Comparison of ENCODE assay signal across 25 cellular contexts in genomic region chr14:104332634-104333270, GRCh38.
DNase-seq lines count a peak whose midpoint lies in the region; ATAC-seq and TF ChIP-seq lines count a peak whose summit lies in the region.
"Had no signal": no experiment of that assay in that cellular context is flagged by ENCODE, and none has a peak within 500 bp of the region (broad histone marks: within the 10 kb centered on the region; RNA-seq: fewer than 3 reads in every experiment).

No MANE protein-coding gene starts in this region.

- 73 to 77% methylated on average over 9 to 10 of the region's 15 CpGs for WGBS in lower leg skin, 2 donors
- WGBS in sigmoid colon, 2 donors, result 58 to 66% methylated on average over 15 of the region's 15 CpGs

- H3K4me3 ChIP-seq in RWPE2 (ENCODE audit: severe bottlenecking) (no peak overlapping the region), lower leg skin (ENCODE audit: low read depth, poor library complexity, severe bottlenecking) (no peak overlapping the region), sigmoid colon (no peak overlapping the region)
- H3K4me3 ChIP-seq: adrenal gland, body of pancreas, neural progenitor cell, psoas muscle, tibial nerve had no signal

- no peak for TF ChIP-seq POLR2A in lower leg skin (IDR thresholded peaks at IDR 0.05)
- TF ChIP-seq POLR2A in sigmoid colon (IDR thresholded peaks at IDR 0.05), result no peak

- TF ChIP-seq CTCF in RWPE2 (IDR thresholded peaks at IDR 0.05; ENCODE audit: poor library complexity, severe bottlenecking), result no peak
- TF ChIP-seq CTCF in lower leg skin (IDR thresholded peaks at IDR 0.05), result no peak
- no peak for TF ChIP-seq CTCF in sigmoid colon (IDR thresholded peaks at IDR 0.05)

- intact Hi-C loops in lower leg skin (cut with DNase I; ENCODE audit: low total_unique reads) (no loop called here), sigmoid colon (cut with DNase I) (no loop called here)

- H3K27ac ChIP-seq in RWPE2 (ENCODE audit: poor library complexity, severe bottlenecking) (no peak overlapping the region), sigmoid colon (no peak overlapping the region), substantia nigra (ENCODE audit: low read depth, low read length, poor library complexity, severe bottlenecking) (no peak overlapping the region)
- H3K27ac ChIP-seq: adrenal gland, body of pancreas, C4-2B, neural progenitor cell, psoas muscle, tibial nerve had no signal

- TF ChIP-seq EP300 in sigmoid colon (IDR thresholded peaks at IDR 0.05), result no peak

- ATAC-seq in RWPE2 (ENCODE audit: low read depth), result no peak
- ATAC-seq: activated T-cell treated with anti-CD3 and anti-CD28 coated beads, Interleukin-2, amount 50 U/mL, for 72 hours; body of pancreas; PC-3; psoas muscle; stimulated activated naive CD8-positive, alpha-beta T cell treated with anti-CD3 and anti-CD28 coated beads, Interleukin-15, amount 100 ng/mL, for 72 hours had no signal

- H3K27me3 ChIP-seq in RWPE2 (ENCODE audit: insufficient read depth, poor library complexity, severe bottlenecking) (peaks cover 21% of the 10 kb centered on the region), sigmoid colon (peaks cover 0 to 9% (median 0%) of the 10 kb centered on the region in 3 donors)
- H3K27me3 ChIP-seq: adrenal gland, body of pancreas, neural progenitor cell had no signal

- H3K9me3 ChIP-seq in RWPE2 (ENCODE audit: severe bottlenecking), result no peaks in the 10 kb centered on the region
- H3K9me3 ChIP-seq in sigmoid colon, result peaks cover 0 to 10% (median 4%) of the 10 kb centered on the region in 4 donors
- H3K9me3 ChIP-seq: adrenal gland had no signal

- H3K4me1 ChIP-seq in RWPE2 (ENCODE audit: insufficient read depth, poor library complexity, severe bottlenecking) (no peaks in the 10 kb centered on the region), sigmoid colon (no peaks in the 10 kb centered on the region)
- H3K4me1 ChIP-seq: adrenal gland, body of pancreas, neural progenitor cell, psoas muscle, tibial nerve had no signal

- peak; percentile 22 for DNase-seq in COLO668 (lab: John Stamatoyannopoulos, UW; ENCODE audit: unreplicated experiment)
- DNase-seq in RWPE2 (ENCODE audit: low spot score), result peak; percentile 64
- DNase-seq in lower leg skin (ENCODE audit: low spot score in 2 of 2), result peak; percentile 27 to 86
- DNase-seq in sigmoid colon, result peak; percentile 67
- no peak for DNase-seq in substantia nigra (lab: John Stamatoyannopoulos, UW)
- no peak for DNase-seq in NCI-H2196 treated with DMSO at 0.1 percent for 48 hours (lab: John Stamatoyannopoulos, UW; ENCODE audit: unreplicated experiment)
- no peak for DNase-seq in stimulated activated CD4-positive, alpha-beta T cell treated with anti-CD3 and anti-CD28 coated beads, Interleukin-15, amount 100 ng/mL, for 24 hours
- DNase-seq: activated CD4-positive, CD25-positive, alpha-beta regulatory T cell; activated naive CD4-positive, alpha-beta T cell treated with anti-CD3 and anti-CD28 coated beads for 36 hours; activated T-cell treated with anti-CD3 and anti-CD28 coated beads, Interleukin-2, amount 50 U/mL, for 72 hours; body of pancreas; Calu3; cerebellar nuclear complex; DND-41; NCI-H2171 treated with DMSO at 0.1 percent for 48 hours; NCI-H524; NK-92 treated with Interleukin-12 subunit alpha and Interleukin-12 subunit beta, amount 100 ng/mL, for 24 hours; PC-3; SHP77 treated with DMSO at 0.1 percent for 48 hours; stimulated activated naive CD8-positive, alpha-beta T cell treated with anti-CD3 and anti-CD28 coated beads, Interleukin-15, amount 100 ng/mL, for 72 hours had no signal

- H3K36me3 ChIP-seq in RWPE2 (ENCODE audit: low read depth), result no peaks in the 10 kb centered on the region
- H3K36me3 ChIP-seq in sigmoid colon, result no peaks in the 10 kb centered on the region
- H3K36me3 ChIP-seq: adrenal gland, neural progenitor cell, tibial nerve had no signal

Comparison
In these comparisons a context has a peak if more than half of its experiments do, and no peak if none do; other contexts are left out.
1. DNase-seq: peak in COLO668 (single experiment), RWPE2 (single experiment), lower leg skin (2 of 2) and sigmoid colon (single experiment); none in substantia nigra (0 of 49), NCI-H2196 treated with DMSO at 0.1 percent for 48 hours (single experiment) and stimulated activated CD4-positive, alpha-beta T cell treated with anti-CD3 and anti-CD28 coated beads, Interleukin-15, amount 100 ng/mL, for 24 hours (single experiment).